ENCODE assay signal across 1 cellular context in genomic region chr2:105812180-105813044, GRCh38.
A peak's percentile ranks its signal among the peaks of the same experiment; 100 is the strongest.
TF ChIP-seq lines count a peak whose summit lies in the region.

No MANE protein-coding gene starts in this region.

TF ChIP-seq in HepG2, 621 proteins besides CTCF, POLR2A, EP300 and RAD21 (continued from another document and continues in another):
- TF ChIP-seq ZNF710 (CRISPR knock-in tag; IDR thresholded peaks at IDR 0.05; ENCODE audit: borderline replicate concordance) (no peak), GTF2F1 (IDR thresholded peaks at IDR 0.05; ENCODE audit: low read length) (no peak), ZNF737 (CRISPR knock-in tag; IDR thresholded peaks at IDR 0.05; ENCODE audit: borderline replicate concordance) (no peak), PRPF4 (IDR thresholded peaks at IDR 0.05; ENCODE audit: low read depth, low read length, poor library complexity, severe bottlenecking) (no peak), XBP1 (CRISPR knock-in tag; IDR thresholded peaks at IDR 0.05) (no peak), AGO1 (IDR thresholded peaks at IDR 0.05; ENCODE audit: low read depth, low read length, poor library complexity, severe bottlenecking) (no peak), KDM6A (CRISPR knock-in tag; IDR thresholded peaks at IDR 0.05; ENCODE audit: low read depth) (0 out of 2 replicates have a peak, but pooled peaks have one; percentile 22), ZNF160 (CRISPR knock-in tag; IDR thresholded peaks at IDR 0.05) (no peak), ZNF883 (CRISPR knock-in tag; IDR thresholded peaks at IDR 0.05; ENCODE audit: not compliant biosample characterization) (no peak), ZNF234 (CRISPR knock-in tag; conservative IDR thresholded peaks at IDR 0.05) (no peak), U2AF2 (IDR thresholded peaks at IDR 0.05; ENCODE audit: low read depth, low read length) (no peak), ZNF224 (CRISPR knock-in tag; IDR thresholded peaks at IDR 0.05) (no peak), ZBTB42 (CRISPR knock-in tag; IDR thresholded peaks at IDR 0.05) (no peak), TBP (CRISPR knock-in tag; IDR thresholded peaks at IDR 0.05) (no peak), HNF4A (CRISPR knock-in tag; IDR thresholded peaks at IDR 0.05) (peak; percentile 60), NFE2L1 (CRISPR knock-in tag; IDR thresholded peaks at IDR 0.05; ENCODE audit: borderline replicate concordance) (no peak), SIX1 (CRISPR knock-in tag; IDR thresholded peaks at IDR 0.05; ENCODE audit: borderline replicate concordance) (no peak), ARID3A (IDR thresholded peaks at IDR 0.05; ENCODE audit: low read depth, low read length) (no peak), HOXA9 (CRISPR knock-in tag; IDR thresholded peaks at IDR 0.05; ENCODE audit: borderline replicate concordance) (no peak), CBX5 (CRISPR knock-in tag; IDR thresholded peaks at IDR 0.05; ENCODE audit: borderline replicate concordance) (no peak), ZNF136 (CRISPR knock-in tag; IDR thresholded peaks at IDR 0.05; ENCODE audit: low read depth) (no peak), ZNF292 (CRISPR knock-in tag; IDR thresholded peaks at IDR 0.05; ENCODE audit: borderline replicate concordance, low read depth) (no peak; the same call in 1 of the 2 replicates), ATM (IDR thresholded peaks at IDR 0.05; ENCODE audit: borderline replicate concordance) (no peak), ZFYVE20 (CRISPR knock-in tag; IDR thresholded peaks at IDR 0.05; ENCODE audit: borderline replicate concordance, low read depth) (no peak), NBN (conservative IDR thresholded peaks at IDR 0.05) (no peak), TCF7 (IDR thresholded peaks at IDR 0.05; ENCODE audit: low read depth) (no peak), ZSCAN25 (CRISPR knock-in tag; IDR thresholded peaks at IDR 0.05) (no peak), ELF3 (CRISPR knock-in tag; IDR thresholded peaks at IDR 0.05) (0 out of 2 replicates have a peak, but pooled peaks have one; percentile 13), TSC22D2 (CRISPR knock-in tag; IDR thresholded peaks at IDR 0.05; ENCODE audit: borderline replicate concordance) (no peak), MTA3 (CRISPR knock-in tag; IDR thresholded peaks at IDR 0.05) (no peak), HNF4G (IDR thresholded peaks at IDR 0.05; ENCODE audit: borderline replicate concordance, low read depth, low read length) (peak; percentile 46; the same call in 1 of the 2 replicates), HNF4G (CRISPR knock-in tag; IDR thresholded peaks at IDR 0.05; ENCODE audit: borderline replicate concordance, low read depth) (no peak), RORA (CRISPR knock-in tag; IDR thresholded peaks at IDR 0.05) (no peak), ZNF496 (CRISPR knock-in tag; IDR thresholded peaks at IDR 0.05; ENCODE audit: insufficient replicate concordance) (no peak), ZNF3 (CRISPR knock-in tag; IDR thresholded peaks at IDR 0.05) (no peak), NR3C1 (CRISPR knock-in tag; IDR thresholded peaks at IDR 0.05) (no peak), ARNT (IDR thresholded peaks at IDR 0.05) (no peak), JUND (CRISPR knock-in tag; IDR thresholded peaks at IDR 0.05) (no peak), NR2C2 (CRISPR knock-in tag; IDR thresholded peaks at IDR 0.05; ENCODE audit: borderline replicate concordance) (no peak), FOXP1 (IDR thresholded peaks at IDR 0.05) (no peak), FOXP1 (CRISPR knock-in tag; IDR thresholded peaks at IDR 0.05) (no peak), SP140L (CRISPR knock-in tag; IDR thresholded peaks at IDR 0.05; ENCODE audit: borderline replicate concordance) (no peak), ZNF33A (CRISPR knock-in tag; IDR thresholded peaks at IDR 0.05; ENCODE audit: borderline replicate concordance) (no peak), FOXC1 (CRISPR knock-in tag; IDR thresholded peaks at IDR 0.05; ENCODE audit: borderline replicate concordance) (no peak), ZNF720 (CRISPR knock-in tag; IDR thresholded peaks at IDR 0.05) (no peak), ZNF296 (CRISPR knock-in tag; conservative IDR thresholded peaks at IDR 0.05) (no peak)
- TF ChIP-seq, protein P1, sequence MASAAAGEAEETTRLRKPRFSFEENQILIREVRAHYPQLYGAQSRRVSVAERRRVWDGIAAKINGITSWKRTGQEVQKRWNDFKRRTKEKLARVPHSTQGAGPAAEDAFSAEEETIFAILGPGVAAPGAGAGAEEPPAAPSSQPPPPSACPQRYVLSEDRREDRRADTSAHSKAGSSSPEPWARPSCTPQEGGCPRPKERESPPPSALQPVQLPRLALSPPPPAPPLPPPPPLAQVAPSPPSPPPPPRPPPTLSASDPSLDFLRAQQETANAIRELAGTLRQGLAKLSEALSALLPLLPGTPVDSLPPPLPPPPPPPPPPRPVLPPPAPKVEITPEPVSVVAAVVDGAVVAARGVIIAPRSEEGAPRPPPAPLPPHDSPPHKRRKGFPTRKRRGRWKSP (CRISPR knock-in tag; IDR thresholded peaks at IDR 0.05), result no peak
- TF ChIP-seq, protein P2, sequence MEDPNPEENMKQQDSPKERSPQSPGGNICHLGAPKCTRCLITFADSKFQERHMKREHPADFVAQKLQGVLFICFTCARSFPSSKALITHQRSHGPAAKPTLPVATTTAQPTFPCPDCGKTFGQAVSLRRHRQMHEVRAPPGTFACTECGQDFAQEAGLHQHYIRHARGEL (CRISPR knock-in tag; IDR thresholded peaks at IDR 0.05), result no peak
- TF ChIP-seq, protein P3, sequence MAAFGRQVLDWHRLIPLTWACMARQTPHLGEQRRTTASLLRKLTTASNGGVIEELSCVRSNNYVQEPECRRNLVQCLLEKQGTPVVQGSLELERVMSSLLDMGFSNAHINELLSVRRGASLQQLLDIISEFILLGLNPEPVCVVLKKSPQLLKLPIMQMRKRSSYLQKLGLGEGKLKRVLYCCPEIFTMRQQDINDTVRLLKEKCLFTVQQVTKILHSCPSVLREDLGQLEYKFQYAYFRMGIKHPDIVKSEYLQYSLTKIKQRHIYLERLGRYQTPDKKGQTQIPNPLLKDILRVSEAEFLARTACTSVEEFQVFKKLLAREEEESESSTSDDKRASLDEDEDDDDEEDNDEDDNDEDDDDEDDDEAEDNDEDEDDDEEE (CRISPR knock-in tag; IDR thresholded peaks at IDR 0.05), result no peak
- TF ChIP-seq, protein P4, sequence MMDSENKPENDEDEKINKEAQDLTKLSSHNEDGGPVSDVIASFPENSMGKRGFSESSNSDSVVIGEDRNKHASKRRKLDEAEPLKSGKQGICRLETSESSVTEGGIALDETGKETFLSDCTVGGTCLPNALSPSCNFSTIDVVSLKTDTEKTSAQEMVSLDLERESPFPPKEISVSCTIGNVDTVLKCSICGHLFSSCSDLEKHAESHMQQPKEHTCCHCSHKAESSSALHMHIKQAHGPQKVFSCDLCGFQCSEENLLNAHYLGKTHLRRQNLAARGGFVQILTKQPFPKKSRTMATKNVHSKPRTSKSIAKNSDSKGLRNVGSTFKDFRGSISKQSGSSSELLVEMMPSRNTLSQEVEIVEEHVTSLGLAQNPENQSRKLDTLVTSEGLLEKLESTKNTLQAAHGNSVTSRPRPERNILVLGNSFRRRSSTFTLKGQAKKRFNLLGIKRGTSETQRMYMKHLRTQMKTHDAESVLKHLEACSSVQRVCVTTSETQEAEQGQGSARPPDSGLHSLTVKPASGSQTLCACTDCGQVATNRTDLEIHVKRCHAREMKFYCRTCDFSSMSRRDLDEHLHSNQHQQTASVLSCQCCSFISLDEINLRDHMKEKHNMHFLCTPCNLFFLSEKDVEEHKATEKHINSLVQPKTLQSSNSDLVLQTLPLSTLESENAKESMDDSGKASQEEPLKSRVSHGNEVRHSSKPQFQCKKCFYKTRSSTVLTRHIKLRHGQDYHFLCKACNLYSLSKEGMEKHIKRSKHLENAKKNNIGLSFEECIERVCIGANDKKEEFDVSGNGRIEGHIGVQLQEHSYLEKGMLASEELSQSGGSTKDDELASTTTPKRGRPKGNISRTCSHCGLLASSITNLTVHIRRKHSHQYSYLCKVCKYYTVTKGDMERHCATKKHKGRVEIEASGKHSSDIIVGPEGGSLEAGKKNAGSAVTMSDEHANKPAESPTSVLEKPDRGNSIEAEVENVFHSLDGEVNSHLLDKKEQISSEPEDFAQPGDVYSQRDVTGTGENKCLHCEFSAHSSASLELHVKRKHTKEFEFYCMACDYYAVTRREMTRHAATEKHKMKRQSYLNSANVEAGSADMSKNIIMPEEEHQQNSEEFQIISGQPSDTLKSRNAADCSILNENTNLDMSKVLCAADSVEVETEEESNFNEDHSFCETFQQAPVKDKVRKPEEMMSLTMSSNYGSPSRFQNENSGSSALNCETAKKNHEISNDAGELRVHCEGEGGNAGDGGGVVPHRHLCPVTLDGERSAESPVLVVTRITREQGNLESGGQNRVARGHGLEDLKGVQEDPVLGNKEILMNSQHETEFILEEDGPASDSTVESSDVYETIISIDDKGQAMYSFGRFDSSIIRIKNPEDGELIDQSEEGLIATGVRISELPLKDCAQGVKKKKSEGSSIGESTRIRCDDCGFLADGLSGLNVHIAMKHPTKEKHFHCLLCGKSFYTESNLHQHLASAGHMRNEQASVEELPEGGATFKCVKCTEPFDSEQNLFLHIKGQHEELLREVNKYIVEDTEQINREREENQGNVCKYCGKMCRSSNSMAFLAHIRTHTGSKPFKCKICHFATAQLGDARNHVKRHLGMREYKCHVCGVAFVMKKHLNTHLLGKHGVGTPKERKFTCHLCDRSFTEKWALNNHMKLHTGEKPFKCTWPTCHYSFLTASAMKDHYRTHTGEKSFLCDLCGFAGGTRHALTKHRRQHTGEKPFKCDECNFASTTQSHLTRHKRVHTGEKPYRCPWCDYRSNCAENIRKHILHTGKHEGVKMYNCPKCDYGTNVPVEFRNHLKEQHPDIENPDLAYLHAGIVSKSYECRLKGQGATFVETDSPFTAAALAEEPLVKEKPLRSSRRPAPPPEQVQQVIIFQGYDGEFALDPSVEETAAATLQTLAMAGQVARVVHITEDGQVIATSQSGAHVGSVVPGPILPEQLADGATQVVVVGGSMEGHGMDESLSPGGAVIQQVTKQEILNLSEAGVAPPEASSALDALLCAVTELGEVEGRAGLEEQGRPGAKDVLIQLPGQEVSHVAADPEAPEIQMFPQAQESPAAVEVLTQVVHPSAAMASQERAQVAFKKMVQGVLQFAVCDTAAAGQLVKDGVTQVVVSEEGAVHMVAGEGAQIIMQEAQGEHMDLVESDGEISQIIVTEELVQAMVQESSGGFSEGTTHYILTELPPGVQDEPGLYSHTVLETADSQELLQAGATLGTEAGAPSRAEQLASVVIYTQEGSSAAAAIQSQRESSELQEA (CRISPR knock-in tag; IDR thresholded peaks at IDR 0.05; ENCODE audit: not compliant biosample characterization), result no peak
- TF ChIP-seq, protein P5, sequence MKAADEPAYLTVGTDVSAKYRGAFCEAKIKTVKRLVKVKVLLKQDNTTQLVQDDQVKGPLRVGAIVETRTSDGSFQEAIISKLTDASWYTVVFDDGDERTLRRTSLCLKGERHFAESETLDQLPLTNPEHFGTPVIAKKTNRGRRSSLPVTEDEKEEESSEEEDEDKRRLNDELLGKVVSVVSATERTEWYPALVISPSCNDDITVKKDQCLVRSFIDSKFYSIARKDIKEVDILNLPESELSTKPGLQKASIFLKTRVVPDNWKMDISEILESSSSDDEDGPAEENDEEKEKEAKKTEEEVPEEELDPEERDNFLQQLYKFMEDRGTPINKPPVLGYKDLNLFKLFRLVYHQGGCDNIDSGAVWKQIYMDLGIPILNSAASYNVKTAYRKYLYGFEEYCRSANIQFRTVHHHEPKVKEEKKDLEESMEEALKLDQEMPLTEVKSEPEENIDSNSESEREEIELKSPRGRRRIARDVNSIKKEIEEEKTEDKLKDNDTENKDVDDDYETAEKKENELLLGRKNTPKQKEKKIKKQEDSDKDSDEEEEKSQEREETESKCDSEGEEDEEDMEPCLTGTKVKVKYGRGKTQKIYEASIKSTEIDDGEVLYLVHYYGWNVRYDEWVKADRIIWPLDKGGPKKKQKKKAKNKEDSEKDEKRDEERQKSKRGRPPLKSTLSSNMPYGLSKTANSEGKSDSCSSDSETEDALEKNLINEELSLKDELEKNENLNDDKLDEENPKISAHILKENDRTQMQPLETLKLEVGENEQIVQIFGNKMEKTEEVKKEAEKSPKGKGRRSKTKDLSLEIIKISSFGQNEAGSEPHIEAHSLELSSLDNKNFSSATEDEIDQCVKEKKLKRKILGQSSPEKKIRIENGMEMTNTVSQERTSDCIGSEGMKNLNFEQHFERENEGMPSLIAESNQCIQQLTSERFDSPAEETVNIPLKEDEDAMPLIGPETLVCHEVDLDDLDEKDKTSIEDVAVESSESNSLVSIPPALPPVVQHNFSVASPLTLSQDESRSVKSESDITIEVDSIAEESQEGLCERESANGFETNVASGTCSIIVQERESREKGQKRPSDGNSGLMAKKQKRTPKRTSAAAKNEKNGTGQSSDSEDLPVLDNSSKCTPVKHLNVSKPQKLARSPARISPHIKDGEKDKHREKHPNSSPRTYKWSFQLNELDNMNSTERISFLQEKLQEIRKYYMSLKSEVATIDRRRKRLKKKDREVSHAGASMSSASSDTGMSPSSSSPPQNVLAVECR (CRISPR knock-in tag; IDR thresholded peaks at IDR 0.05; ENCODE audit: borderline replicate concordance), result no peak
